ENCODE assay signal across 25 cellular contexts in genomic region chr9:137509198-137509597, GRCh38. TPM values are rescaled to one million over a fixed set of nuclear protein-coding genes. Genes with fewer than 3 reads are reported as not detected.
DNase-seq lines count a peak whose midpoint lies in the region; ATAC-seq, FAIRE-seq and TF ChIP-seq lines count a peak whose summit lies in the region.
"Had no signal": no experiment of that assay in that cellular context is flagged by ENCODE, and none has a peak within 500 bp of the region (broad histone marks: within the 10 kb centered on the region; RNA-seq: fewer than 3 reads in every experiment).

No MANE protein-coding gene starts in this region.

- FAIRE-seq in bronchial epithelial cell (lab: Jason Lieb, UNC) (peak; percentile 32), urothelium cell line (lab: Jason Lieb, UNC) (peak; percentile 86)
- FAIRE-seq: A204.1, G401.6, GM18507 had no signal

- POLR2A ChIA-PET in SK-N-SH (lab: Yijun Ruan, JAX), result no interaction called here

- H4K20me1 ChIP-seq in SK-N-SH (ENCODE audit: insufficient read depth), result no peaks in the 10 kb centered on the region

- peak overlapping the region; percentile 25 for H3K27ac Mint-ChIP-seq in activated naive CD4-positive, alpha-beta T cell treated with anti-CD3 and anti-CD28 coated beads for 36 hours
- H3K27ac Mint-ChIP-seq: B cell; CD8-positive, alpha-beta T cell; H9; HFFc6 had no signal

- peaks cover 3% of the 10 kb centered on the region for H3K9me3 ChIP-seq in mesenchymal stem cell (ENCODE audit: control insufficient read depth, low read length)
- H3K9me3 ChIP-seq in SK-N-SH, result no peaks in the 10 kb centered on the region
- H3K9me3 ChIP-seq: BLaER1, Caco-2 had no signal

- no peak overlapping the region for H2BK15ac ChIP-seq in mesenchymal stem cell (ENCODE audit: low read depth, poor library complexity, severe bottlenecking)

- H3K27me3 ChIP-seq in bronchial epithelial cell (ENCODE audit: control insufficient read depth, insufficient read depth, low read length) (no peaks in the 10 kb centered on the region), mesenchymal stem cell (ENCODE audit: control insufficient read depth in 1 of 2, insufficient read depth in 1 of 2, low read length in 2 of 2) (no peaks in the 10 kb centered on the region), SK-N-SH (ENCODE audit: insufficient read depth) (no peaks in the 10 kb centered on the region)
- H3K27me3 ChIP-seq: BLaER1 had no signal

- DNase-seq in activated naive CD4-positive, alpha-beta T cell treated with anti-CD3 and anti-CD28 coated beads for 36 hours, result no peak
- DNase-seq in activated naive CD4-positive, alpha-beta T cell (lab: John Stamatoyannopoulos, UW), result no peak
- DNase-seq in bronchial epithelial cell (ENCODE audit: low read depth) (no peak), mesenchymal stem cell (no peak), urothelium cell line (ENCODE audit: low spot score) (no peak), SK-N-SH (no peak)
- DNase-seq: Caco-2; CD4-positive, CD25-positive, alpha-beta regulatory T cell; CD8-positive, alpha-beta T cell; DMS153; DND-41; GM23248; H9; HFFc6 had no signal

- H3K4me1 ChIP-seq in mesenchymal stem cell (ENCODE audit: control insufficient read depth, insufficient read depth, low read depth, low read length) (peaks cover 5% of the 10 kb centered on the region), SK-N-SH (ENCODE audit: control insufficient read depth in 1 of 2, insufficient read depth in 2 of 2, low read depth in 1 of 2, low read length in 1 of 2) (no peaks in the 10 kb centered on the region)

- no peak for TF ChIP-seq RAD21 in SK-N-SH (IDR thresholded peaks at IDR 0.05; ENCODE audit: low read length)

- H3K9ac ChIP-seq in mesenchymal stem cell (ENCODE audit: low read length) (no peak overlapping the region), SK-N-SH (no peak overlapping the region)
- H3K9ac ChIP-seq: BLaER1, GM23248 had no signal

- no peak overlapping the region for H3K27ac ChIP-seq in mesenchymal stem cell (ENCODE audit: low read length, poor library complexity, severe bottlenecking)
- no peak overlapping the region for H3K27ac ChIP-seq in SK-N-SH (ENCODE audit: low read depth in 2 of 2, low read length in 1 of 2)
- H3K27ac ChIP-seq: 22Rv1, BLaER1, C4-2B, GM23248 had no signal

- no peak overlapping the region for H3K23ac ChIP-seq in mesenchymal stem cell (ENCODE audit: low read length in 2 of 2)

- no peaks in the 10 kb centered on the region for H3K9me2 ChIP-seq in SK-N-SH

- no peak overlapping the region for H3K4me3 Mint-ChIP-seq in activated naive CD4-positive, alpha-beta T cell treated with anti-CD3 and anti-CD28 coated beads for 36 hours
- H3K4me3 Mint-ChIP-seq: B cell; CD4-positive, CD25-positive, alpha-beta regulatory T cell; CD8-positive, alpha-beta T cell; H9; HFFc6 had no signal

- H3K4me1 Mint-ChIP-seq in activated naive CD4-positive, alpha-beta T cell treated with anti-CD3 and anti-CD28 coated beads for 36 hours (ENCODE audit: low read depth), result no peaks in the 10 kb centered on the region
- H3K4me1 Mint-ChIP-seq: H9 had no signal

- H2AFZ ChIP-seq in mesenchymal stem cell (ENCODE audit: low read depth, low read length) (no peak overlapping the region), SK-N-SH (ENCODE audit: low read depth) (no peak overlapping the region)
- H2AFZ ChIP-seq: GM23248 had no signal

- H3K9me3 Mint-ChIP-seq in activated naive CD4-positive, alpha-beta T cell treated with anti-CD3 and anti-CD28 coated beads for 36 hours, result no peaks in the 10 kb centered on the region
- H3K9me3 Mint-ChIP-seq: CD4-positive, CD25-positive, alpha-beta regulatory T cell; CD8-positive, alpha-beta T cell had no signal

- no peak overlapping the region for H2AK5ac ChIP-seq in mesenchymal stem cell (ENCODE audit: low read length, severe bottlenecking)

- no peak overlapping the region for H2BK120ac ChIP-seq in mesenchymal stem cell (ENCODE audit: low read depth, low read length)

- H4K8ac ChIP-seq in mesenchymal stem cell (ENCODE audit: low read length), result no peak overlapping the region

- H3K4me2 ChIP-seq in mesenchymal stem cell (ENCODE audit: low read length, poor library complexity, severe bottlenecking), result no peak overlapping the region
- H3K4me2 ChIP-seq in SK-N-SH, result no peak overlapping the region
- H3K4me2 ChIP-seq: BLaER1 had no signal

- peaks cover 5% of the 10 kb centered on the region for H3F3A ChIP-seq in SK-N-SH (replicated peaks; ENCODE audit: insufficient read depth)

- CTCF ChIA-PET in activated naive CD4-positive, alpha-beta T cell treated with anti-CD3 and anti-CD28 coated beads for 36 hours (lab: Charles Lee), result interaction anchor here (0.5 to 0.8 kb wide), 3 partner anchors 26 to 142 kb away, joined by 3 to 6 read pairs (median 3); no protein-coding TSS in a partner anchor
- CTCF ChIA-PET in SK-N-SH (lab: Yijun Ruan, JAX), result interaction anchor here (0.6 to 2.1 kb wide), 14 partner anchors 12 to 225 kb away, joined by 3 to 9 read pairs (median 4); partner anchors contain the start of genes EXD3 and NOXA1

- WGBS in mesenchymal stem cell, result 96% methylated on average over 14 of the region's 14 CpGs
- 92% methylated on average over 14 of the region's 14 CpGs for WGBS in SK-N-SH (ENCODE audit: low lambda C conversion rate)

- H2BK5ac ChIP-seq in mesenchymal stem cell (ENCODE audit: low read depth, low read length, poor library complexity, severe bottlenecking), result no peak overlapping the region

- no peak overlapping the region for H3K14ac ChIP-seq in mesenchymal stem cell (ENCODE audit: low read length in 2 of 2)

- H2BK12ac ChIP-seq in mesenchymal stem cell (ENCODE audit: low read length in 2 of 2), result no peak overlapping the region

- H3K27me3 Mint-ChIP-seq in activated naive CD4-positive, alpha-beta T cell treated with anti-CD3 and anti-CD28 coated beads for 36 hours (ENCODE audit: low read depth), result no peaks in the 10 kb centered on the region
- H3K27me3 Mint-ChIP-seq: B cell; CD4-positive, CD25-positive, alpha-beta regulatory T cell had no signal

- H3K4ac ChIP-seq in mesenchymal stem cell (ENCODE audit: low read depth in 1 of 2, low read length in 2 of 2), result no peak overlapping the region

- ATAC-seq in HG02588 (IDR thresholded peaks at IDR 0.05; ENCODE audit: unreplicated experiment) (no peak), HG03045 (IDR thresholded peaks at IDR 0.05; ENCODE audit: unreplicated experiment) (no peak)
- ATAC-seq: CD8-positive, alpha-beta T cell; HCT116 had no signal

- H3K36me3 Mint-ChIP-seq in activated naive CD4-positive, alpha-beta T cell treated with anti-CD3 and anti-CD28 coated beads for 36 hours (ENCODE audit: low read depth), result no peaks in the 10 kb centered on the region
- H3K36me3 Mint-ChIP-seq: CD4-positive, CD25-positive, alpha-beta regulatory T cell; CD8-positive, alpha-beta T cell had no signal

- intact Hi-C loops in activated naive CD4-positive, alpha-beta T cell treated with anti-CD3 and anti-CD28 coated beads for 36 hours (cut with micrococcal nuclease), result no loop called here

- H3K18ac ChIP-seq in mesenchymal stem cell (ENCODE audit: low read depth in 1 of 2, low read length in 2 of 2), result no peak overlapping the region

- no peaks in the 10 kb centered on the region for H3K79me1 ChIP-seq in mesenchymal stem cell (replicated peaks; ENCODE audit: low read length, poor library complexity, severe bottlenecking)

- no peaks in the 10 kb centered on the region for H3K36me3 ChIP-seq in bronchial epithelial cell (ENCODE audit: control insufficient read depth, insufficient read depth, low read length)
- H3K36me3 ChIP-seq in mesenchymal stem cell (ENCODE audit: control insufficient read depth in 1 of 2, insufficient read depth in 2 of 2, low read depth in 1 of 2, low read length in 2 of 2), result peaks cover 4 to 8% of the 10 kb centered on the region in 2 experiments
- no peaks in the 10 kb centered on the region for H3K36me3 ChIP-seq in SK-N-SH (replicated peaks in 1 of 2; ENCODE audit: control insufficient read depth in 1 of 2, insufficient read depth in 2 of 2, low read length in 1 of 2)

- TF ChIP-seq CTCF in bronchial epithelial cell (IDR thresholded peaks at IDR 0.05; ENCODE audit: insufficient read depth, low read length, severe bottlenecking) (no peak), SK-N-SH (IDR thresholded peaks at IDR 0.05) (no peak)

- no peaks in the 10 kb centered on the region for H3K79me2 ChIP-seq in SK-N-SH (ENCODE audit: insufficient read depth)

- H3K4me3 ChIP-seq in bronchial epithelial cell (ENCODE audit: low read depth, low read length) (no peak overlapping the region), mesenchymal stem cell (ENCODE audit: insufficient read depth in 1 of 2, low read depth in 1 of 2, low read length in 2 of 2) (no peak overlapping the region), SK-N-SH (ENCODE audit: low read depth in 2 of 2, low read length in 1 of 2) (no peak overlapping the region)
- H3K4me3 ChIP-seq: BLaER1, GM23248 had no signal

- peak overlapping the region; percentile 3 for H4K91ac ChIP-seq in mesenchymal stem cell (ENCODE audit: low read length)

- no peak for TF ChIP-seq EP300 in SK-N-SH (IDR thresholded peaks at IDR 0.05; ENCODE audit: borderline replicate concordance in 1 of 2, low read depth in 1 of 2, low read length in 1 of 2)

TF ChIP-seq in SK-N-SH, 30 proteins besides CTCF, POLR2A, EP300 and RAD21 (continues in another document):
- TF ChIP-seq GATA2 (CRISPR knock-in tag; IDR thresholded peaks at IDR 0.05) (no peak), FOXJ3 (CRISPR knock-in tag; IDR thresholded peaks at IDR 0.05) (no peak)

RNA-seq across cellular contexts. Expression of gene PNPLA7, which starts 41.0 kb away (rescaled TPM):
- total RNA-seq in activated naive CD4-positive, alpha-beta T cell treated with anti-CD3 and anti-CD28 coated beads for 36 hours, result 1 to 10 TPM; 2.8 to 3.1 TPM
- total RNA-seq in bronchial epithelial cell, result 0.26 TPM in 2 replicates
- polyA plus RNA-seq in mesenchymal stem cell (2013, experiment 1 of 2), result 1.1 TPM
- polyA plus RNA-seq in mesenchymal stem cell (2013, experiment 2 of 2), result 1.2 TPM
- polyA plus RNA-seq in SK-N-SH (2012; rRNA removed), result 0.88 and 0.99 TPM in 2 replicates
- polyA plus RNA-seq in SK-N-SH (2012; cell fraction: cytosol; rRNA removed), result 0.24 and 0.35 TPM in 2 replicates
- 10.1 and 11.1 TPM in 2 replicates for polyA plus RNA-seq in SK-N-SH (2012; cell fraction: nucleus; rRNA removed)
- total RNA-seq: H4 had no signal

RNA-seq across cellular contexts. Expression of gene MRPL41, which starts 42.5 kb away (rescaled TPM):
- total RNA-seq in activated naive CD4-positive, alpha-beta T cell treated with anti-CD3 and anti-CD28 coated beads for 36 hours, result 10 to 100 TPM; 39.3 to 41.0 TPM
- 64.2 and 81.8 TPM in 2 replicates for total RNA-seq in bronchial epithelial cell
- polyA plus RNA-seq in mesenchymal stem cell (2013, experiment 1 of 2), result 57.4 TPM
- 58.2 TPM for polyA plus RNA-seq in mesenchymal stem cell (2013, experiment 2 of 2)
- 39.4 and 58.9 TPM in 2 replicates for polyA plus RNA-seq in SK-N-SH (2012; rRNA removed)
- 32.3 and 39.9 TPM in 2 replicates for polyA plus RNA-seq in SK-N-SH (2012; cell fraction: cytosol; rRNA removed)
- 29.5 and 53.2 TPM in 2 replicates for polyA plus RNA-seq in SK-N-SH (2012; cell fraction: nucleus; rRNA removed)

RNA-seq across cellular contexts. Expression of gene NSMF, which starts 50.1 kb away (rescaled TPM):
- total RNA-seq in activated naive CD4-positive, alpha-beta T cell treated with anti-CD3 and anti-CD28 coated beads for 36 hours, result 10 to 100 TPM; 33.2 to 35.7 TPM
- total RNA-seq in bronchial epithelial cell, result 15.1 and 17.9 TPM in 2 replicates
- 30.2 TPM for polyA plus RNA-seq in mesenchymal stem cell (2013, experiment 1 of 2)
- polyA plus RNA-seq in mesenchymal stem cell (2013, experiment 2 of 2), result 30.0 TPM
- 58.6 and 58.8 TPM in 2 replicates for polyA plus RNA-seq in SK-N-SH (2012; rRNA removed)
- 23.7 and 36.2 TPM in 2 replicates for polyA plus RNA-seq in SK-N-SH (2012; cell fraction: cytosol; rRNA removed)
- 185 and 220 TPM in 2 replicates for polyA plus RNA-seq in SK-N-SH (2012; cell fraction: nucleus; rRNA removed)
